Comparison of ENCODE assay signal across 14 cellular contexts in genomic region chr12:39127401-39127800, GRCh38.
DNase-seq lines count a peak whose midpoint lies in the region; TF ChIP-seq lines count a peak whose summit lies in the region.
"Had no signal": no experiment of that assay in that cellular context is flagged by ENCODE, and none has a peak within 500 bp of the region (broad histone marks: within the 10 kb centered on the region; RNA-seq: fewer than 3 reads in every experiment).

No MANE protein-coding gene starts in this region.

- H3K27ac ChIP-seq in mesodermal cell (ENCODE audit: low read depth, low read length, severe bottlenecking), result peak overlapping the region; percentile 47
- H3K27ac ChIP-seq in OCI-LY7 (ENCODE audit: low read depth, low read length, poor library complexity, severe bottlenecking), result no peak overlapping the region
- H3K27ac ChIP-seq: gastroesophageal sphincter, left ventricle myocardium inferior, neutrophil had no signal

- CTCF ChIA-PET in OCI-LY7 (lab: Charles Lee; ENCODE audit: unreplicated experiment), result no interaction called here

- POLR2A ChIA-PET in OCI-LY7 (lab: Charles Lee), result no interaction called here

- peaks cover 26% of the 10 kb centered on the region for H3K4me1 ChIP-seq in mesodermal cell (ENCODE audit: control insufficient read depth, insufficient read depth, low read length, poor library complexity, severe bottlenecking)
- no peaks in the 10 kb centered on the region for H3K4me1 ChIP-seq in OCI-LY7 (ENCODE audit: insufficient read depth, low read length, poor library complexity, severe bottlenecking)
- H3K4me1 ChIP-seq: gastroesophageal sphincter, left ventricle myocardium inferior had no signal

- no peak for TF ChIP-seq CTCF in OCI-LY7 (conservative IDR thresholded peaks at IDR 0.05; ENCODE audit: low read length)
- no peak for TF ChIP-seq CTCF in GM10266 (IDR thresholded peaks at IDR 0.05; ENCODE audit: control insufficient read depth, insufficient read depth, low read depth, missing control alignments)

- 71 to 73% methylated on average over 2 to 3 of the region's 4 CpGs for WGBS in mesodermal cell (ENCODE audit: insufficient coverage in 2 of 2), 2 experiments

- H2AFZ ChIP-seq in OCI-LY7 (ENCODE audit: low read length), result no peak overlapping the region

- H3K4me3 ChIP-seq in mesodermal cell (ENCODE audit: extremely low read depth, insufficient read depth, low read length, poor library complexity, severe bottlenecking), result no peak overlapping the region
- no peak overlapping the region for H3K4me3 ChIP-seq in OCI-LY7 (ENCODE audit: low read depth, low read length, poor library complexity, severe bottlenecking)
- H3K4me3 ChIP-seq: gastroesophageal sphincter, left ventricle myocardium inferior had no signal

- H3K9me3 ChIP-seq in mesodermal cell (ENCODE audit: control insufficient read depth, low read length) (peaks cover 5% of the 10 kb centered on the region), OCI-LY7 (ENCODE audit: low read length) (no peaks in the 10 kb centered on the region)
- H3K9me3 ChIP-seq: BE2C, left ventricle myocardium inferior, neutrophil had no signal

- H3K79me2 ChIP-seq in OCI-LY7 (ENCODE audit: insufficient read depth, low read depth, low read length), result no peaks in the 10 kb centered on the region

- H3K36me3 ChIP-seq in mesodermal cell (ENCODE audit: control insufficient read depth, insufficient read depth, low read length) (no peaks in the 10 kb centered on the region), OCI-LY7 (ENCODE audit: insufficient read depth, low read length) (no peaks in the 10 kb centered on the region)
- H3K36me3 ChIP-seq: BE2C, gastroesophageal sphincter, left ventricle myocardium inferior, neutrophil had no signal

- DNase-seq in DMS53 treated with DMSO at 0.1 percent for 48 hours (lab: John Stamatoyannopoulos, UW; ENCODE audit: unreplicated experiment) (peak; percentile 9), NCI-H460 (ENCODE audit: extremely low read depth, low read depth) (peak; percentile 77), dermis blood vessel endothelial cell (peak; percentile 73), OCI-LY7 (ENCODE audit: low spot score) (no peak), GM10266 (ENCODE audit: extremely low spot score) (no peak), globus pallidus (ENCODE audit: low spot score) (no peak), pons (ENCODE audit: low spot score) (no peak)
- DNase-seq: BE2C, cortex of kidney, left ventricle myocardium inferior, NCI-H187 treated with DMSO at 0.1 percent for 48 hours had no signal

- H3K4me2 ChIP-seq in OCI-LY7 (ENCODE audit: low read length), result no peak overlapping the region

- H3K9me2 ChIP-seq in OCI-LY7 (ENCODE audit: insufficient read depth, low read length), result no peaks in the 10 kb centered on the region

- BruUV-seq in OCI-LY7 (replicated peaks; lab: Mats Ljungman, UMichigan), result no TSS peak

- H4K20me1 ChIP-seq in OCI-LY7 (ENCODE audit: insufficient read depth, low read length), result no peaks in the 10 kb centered on the region

- intact Hi-C loops in OCI-LY7 (cut with micrococcal nuclease; ENCODE audit: unreplicated experiment), result no loop called here

Comparison
In these comparisons a context has a peak if more than half of its experiments do, and no peak if none do; other contexts are left out.
1. DNase-seq: peak in DMS53 treated with DMSO at 0.1 percent for 48 hours (single experiment), NCI-H460 (single experiment) and dermis blood vessel endothelial cell (single experiment); none in OCI-LY7 (single experiment), GM10266 (single experiment), globus pallidus (single experiment) and pons (single experiment).